In the genomic region with DNA sequence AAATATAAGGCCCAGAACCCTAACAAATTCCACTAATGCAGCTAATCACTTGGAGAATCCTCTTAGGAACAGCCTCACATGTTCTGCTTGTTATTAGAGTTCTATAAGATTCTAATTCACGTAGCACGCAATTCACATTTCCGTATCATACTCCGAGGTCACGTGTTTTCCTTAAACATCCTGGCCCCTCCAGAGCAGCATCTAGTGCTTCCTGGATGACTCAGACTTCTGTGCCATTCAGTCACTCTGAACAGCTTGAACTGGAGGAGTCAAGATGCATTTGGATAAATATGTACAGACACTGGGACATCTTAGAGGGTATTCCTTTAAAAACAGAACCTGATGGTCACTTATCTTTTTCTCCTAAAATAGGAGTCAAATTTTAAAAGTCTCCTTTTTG, we compare ENCODE assay signal across 2 cellular contexts.
TF ChIP-seq lines count a peak whose summit lies in the region.

No MANE protein-coding gene starts in this region.

TF ChIP-seq in PFSK-1, 5 proteins besides CTCF, POLR2A, EP300 and RAD21 (continued from another document):
- TF ChIP-seq, protein P1, sequence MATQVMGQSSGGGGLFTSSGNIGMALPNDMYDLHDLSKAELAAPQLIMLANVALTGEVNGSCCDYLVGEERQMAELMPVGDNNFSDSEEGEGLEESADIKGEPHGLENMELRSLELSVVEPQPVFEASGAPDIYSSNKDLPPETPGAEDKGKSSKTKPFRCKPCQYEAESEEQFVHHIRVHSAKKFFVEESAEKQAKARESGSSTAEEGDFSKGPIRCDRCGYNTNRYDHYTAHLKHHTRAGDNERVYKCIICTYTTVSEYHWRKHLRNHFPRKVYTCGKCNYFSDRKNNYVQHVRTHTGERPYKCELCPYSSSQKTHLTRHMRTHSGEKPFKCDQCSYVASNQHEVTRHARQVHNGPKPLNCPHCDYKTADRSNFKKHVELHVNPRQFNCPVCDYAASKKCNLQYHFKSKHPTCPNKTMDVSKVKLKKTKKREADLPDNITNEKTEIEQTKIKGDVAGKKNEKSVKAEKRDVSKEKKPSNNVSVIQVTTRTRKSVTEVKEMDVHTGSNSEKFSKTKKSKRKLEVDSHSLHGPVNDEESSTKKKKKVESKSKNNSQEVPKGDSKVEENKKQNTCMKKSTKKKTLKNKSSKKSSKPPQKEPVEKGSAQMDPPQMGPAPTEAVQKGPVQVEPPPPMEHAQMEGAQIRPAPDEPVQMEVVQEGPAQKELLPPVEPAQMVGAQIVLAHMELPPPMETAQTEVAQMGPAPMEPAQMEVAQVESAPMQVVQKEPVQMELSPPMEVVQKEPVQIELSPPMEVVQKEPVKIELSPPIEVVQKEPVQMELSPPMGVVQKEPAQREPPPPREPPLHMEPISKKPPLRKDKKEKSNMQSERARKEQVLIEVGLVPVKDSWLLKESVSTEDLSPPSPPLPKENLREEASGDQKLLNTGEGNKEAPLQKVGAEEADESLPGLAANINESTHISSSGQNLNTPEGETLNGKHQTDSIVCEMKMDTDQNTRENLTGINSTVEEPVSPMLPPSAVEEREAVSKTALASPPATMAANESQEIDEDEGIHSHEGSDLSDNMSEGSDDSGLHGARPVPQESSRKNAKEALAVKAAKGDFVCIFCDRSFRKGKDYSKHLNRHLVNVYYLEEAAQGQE (IDR thresholded peaks at IDR 0.05; ENCODE audit: insufficient read depth in 1 of 2, low read depth in 2 of 2, low read length in 2 of 2), result no peak
- TF ChIP-seq POLR2AphosphoS5 (IDR thresholded peaks at IDR 0.05; ENCODE audit: low read depth, low read length), result peak; percentile 66; the same call in 1 of the 2 replicates

TF ChIP-seq in endothelial cell of umbilical vein, 7 proteins besides CTCF, POLR2A, EP300 and RAD21:
- TF ChIP-seq GATA2 (IDR thresholded peaks at IDR 0.05; ENCODE audit: insufficient read depth, insufficient read length, low read depth, low read length) (no peak), EZH2 (IDR thresholded peaks at IDR 0.05; ENCODE audit: borderline replicate concordance, low read depth, low read length, severe bottlenecking) (no peak), MYC (IDR thresholded peaks at IDR 0.05; ENCODE audit: low read depth, low read length) (no peak), FOS (IDR thresholded peaks at IDR 0.05; ENCODE audit: borderline replicate concordance, insufficient read depth, low read length) (peak; percentile 85), POLR2AphosphoS5 (IDR thresholded peaks at IDR 0.05; ENCODE audit: insufficient read depth, low read depth, low read length) (no peak), JUN (IDR thresholded peaks at IDR 0.05; ENCODE audit: borderline replicate concordance, insufficient read depth, insufficient read length, low read depth) (peak; percentile 71)
- TF ChIP-seq, protein P2, sequence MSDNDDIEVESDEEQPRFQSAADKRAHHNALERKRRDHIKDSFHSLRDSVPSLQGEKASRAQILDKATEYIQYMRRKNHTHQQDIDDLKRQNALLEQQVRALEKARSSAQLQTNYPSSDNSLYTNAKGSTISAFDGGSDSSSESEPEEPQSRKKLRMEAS (IDR thresholded peaks at IDR 0.05; ENCODE audit: insufficient read depth, insufficient read length), result peak; percentile 62
